22 cellular contexts compared by ENCODE assay signal in genomic region chr11:111205622-111206385, GRCh38. TPM values are rescaled to one million over a fixed set of nuclear protein-coding genes. Genes with fewer than 3 reads are reported as not detected.
DNase-seq lines count a peak whose midpoint lies in the region; ATAC-seq and TF ChIP-seq lines count a peak whose summit lies in the region.
"Had no signal": no experiment of that assay in that cellular context is flagged by ENCODE, and none has a peak within 500 bp of the region (broad histone marks: within the 10 kb centered on the region; RNA-seq: fewer than 3 reads in every experiment).

No MANE protein-coding gene starts in this region.

- no peak overlapping the region for H2AFZ ChIP-seq in IMR-90 (replicated peaks; ENCODE audit: low read length, poor library complexity)
- no peak overlapping the region for H2AFZ ChIP-seq in osteoblast (ENCODE audit: low read length)

- H3K4me1 ChIP-seq in IMR-90 (ENCODE audit: control insufficient read depth, insufficient read depth, low read length) = peaks cover 18% of the 10 kb centered on the region
- peaks cover 17% of the 10 kb centered on the region for H3K4me1 ChIP-seq in adipocyte (ENCODE audit: control insufficient read depth, insufficient read depth, low read length)
- peaks cover 11% of the 10 kb centered on the region for H3K4me1 ChIP-seq in osteoblast (ENCODE audit: insufficient read depth, low read length)
- H3K4me1 ChIP-seq: prostate gland, spleen had no signal

- H2AK9ac ChIP-seq in IMR-90 (replicated peaks; ENCODE audit: low read depth, low read length, poor library complexity) = peak overlapping the region; percentile 83

- intact Hi-C loops in IMR-90 (cut with micrococcal nuclease) (no loop called here), Right ventricle myocardium superior (cut with DNase I) (no loop called here)

- H3K9me1 ChIP-seq in IMR-90 (ENCODE audit: insufficient read depth, low read length) = peaks cover 7% of the 10 kb centered on the region; the same call in 1 of the 2 replicates

- H3K79me1 ChIP-seq in IMR-90 (ENCODE audit: low read depth in 1 of 2, low read length in 2 of 2) = no peaks in the 10 kb centered on the region

- H3K9me3 ChIP-seq in IMR-90 (ENCODE audit: control insufficient read depth, insufficient read depth, low read length) = no peaks in the 10 kb centered on the region
- H3K9me3 ChIP-seq in adipocyte (ENCODE audit: control insufficient read depth, low read length) = no peaks in the 10 kb centered on the region
- H3K9me3 ChIP-seq in osteoblast (ENCODE audit: low read depth, low read length) = no peaks in the 10 kb centered on the region
- H3K9me3 ChIP-seq: prostate gland, spleen had no signal

- peak overlapping the region; percentile 90 for H2BK5ac ChIP-seq in IMR-90 (ENCODE audit: low read depth, low read length, poor library complexity, severe bottlenecking)

- H4K8ac ChIP-seq in IMR-90 (ENCODE audit: low read depth in 2 of 2, low read length in 2 of 2) = peak overlapping the region; percentile 75 to 85

- peak overlapping the region; percentile 94 for H3K18ac ChIP-seq in IMR-90 (ENCODE audit: low read depth, low read length)

- no peaks in the 10 kb centered on the region for H3K79me2 ChIP-seq in osteoblast (ENCODE audit: insufficient read depth, low read length)

- H3K4me2 ChIP-seq in IMR-90 (ENCODE audit: low read depth, low read length) (no peak overlapping the region), osteoblast (ENCODE audit: insufficient read depth, low read length) (no peak overlapping the region)

- H3K27me3 ChIP-seq in IMR-90 (ENCODE audit: control insufficient read depth, insufficient read depth, low read length) = no peaks in the 10 kb centered on the region
- no peaks in the 10 kb centered on the region for H3K27me3 ChIP-seq in adipocyte (replicated peaks; ENCODE audit: control insufficient read depth, insufficient read depth, low read length)
- no peaks in the 10 kb centered on the region for H3K27me3 ChIP-seq in osteoblast (ENCODE audit: insufficient read depth, low read length)
- H3K27me3 ChIP-seq: spleen had no signal

- peak overlapping the region; percentile 89; the same call in 1 of the 2 replicates for H4K5ac ChIP-seq in IMR-90 (ENCODE audit: low read depth, low read length)

- CTCF ChIA-PET in IMR-90 (lab: Yijun Ruan, JAX) = no interaction called here

- peak overlapping the region; percentile 94 for H2BK20ac ChIP-seq in IMR-90 (ENCODE audit: low read depth, low read length)

- no peak for TF ChIP-seq POLR2A in IMR-90 (IDR thresholded peaks at IDR 0.05; ENCODE audit: low read depth, low read length)

- H2BK120ac ChIP-seq in IMR-90 (ENCODE audit: low read depth, low read length) = peak overlapping the region; percentile 94

- BruUV-seq in IMR-90 (replicated peaks; lab: Mats Ljungman, UMichigan) = no TSS peak

- peak overlapping the region; percentile 91 for H3K4ac ChIP-seq in IMR-90 (ENCODE audit: low read depth, low read length)

- in situ Hi-C loops in IMR-90 (cut with MboI; ENCODE audit: low sequenced_read_pairs) = no loop called here

- H4K20me1 ChIP-seq in IMR-90 (ENCODE audit: insufficient read depth, low read length) = no peaks in the 10 kb centered on the region
- H4K20me1 ChIP-seq in osteoblast (ENCODE audit: insufficient read depth, low read length) = no peaks in the 10 kb centered on the region

- peak overlapping the region; percentile 86 for H3K14ac ChIP-seq in IMR-90 (replicated peaks; ENCODE audit: low read depth, low read length)

- H3K9ac ChIP-seq in IMR-90 (ENCODE audit: low read depth, low read length) = no peak overlapping the region
- peak overlapping the region; percentile 13 for H3K9ac ChIP-seq in adipocyte (ENCODE audit: low read length)

- H2AK5ac ChIP-seq in IMR-90 (ENCODE audit: low read depth, low read length) = peak overlapping the region; percentile 87

- dilution Hi-C loops in IMR-90 (cut with HindIII; ENCODE audit: low sequenced_read_pairs, unreplicated experiment) = no loop called here

- peak overlapping the region; percentile 93 for H3K23ac ChIP-seq in IMR-90 (ENCODE audit: low read depth, low read length)

- TF ChIP-seq CTCF in IMR-90 (conservative IDR thresholded peaks at IDR 0.05; ENCODE audit: low read depth, low read length) (no peak), osteoblast (IDR thresholded peaks at IDR 0.05; ENCODE audit: extremely low read depth, low read depth, low read length) (no peak)

- no peak for TF ChIP-seq RAD21 in IMR-90 (IDR thresholded peaks at IDR 0.05; ENCODE audit: low read length)

- DNase-seq in AG08396 (ENCODE audit: low spot score) (peak; percentile 28), IMR-90 (no peak), adipocyte (ENCODE audit: low read depth) (peak; percentile 30), osteoblast (ENCODE audit: insufficient read length, low spot score, missing footprints) (no peak), NCI-H2196 (lab: John Stamatoyannopoulos, UW; ENCODE audit: unreplicated experiment) (no peak), kidney tubule cell (ENCODE audit: low spot score) (no peak), NCI-H82 treated with DMSO at 0.1 percent for 48 hours (lab: John Stamatoyannopoulos, UW; ENCODE audit: unreplicated experiment) (no peak), Right ventricle myocardium superior (no peak)
- DNase-seq: activated CD4-positive, alpha-beta T cell treated with anti-CD3 and anti-CD28 coated beads, Interleukin-2, amount 50 U/mL, for 48 hours; activated naive CD4-positive, alpha-beta T cell treated with Interleukin-2 at 50 U/mL for 16 hours; KG1; left colon; NCI-H1092; NCI-H2081 treated with DMSO at 0.1 percent for 48 hours; NCI-H510A; nephron progenitor cell; SHP77; spleen; WERI-Rb-1 had no signal

- ATAC-seq in IMR-90 (ENCODE audit: low read depth) = peak; percentile 30
- no peak for ATAC-seq in Right ventricle myocardium superior (ENCODE audit: poor library complexity)
- ATAC-seq: left colon had no signal

- peak overlapping the region; percentile 98 for H2BK15ac ChIP-seq in IMR-90 (ENCODE audit: low read depth, low read length)

- 100% methylated on average over 1 of the region's 3 CpGs; no CpG with 5 or more reads in 1 of the 2 experiments for WGBS in IMR-90 (ENCODE audit: extremely low coverage in 2 of 2, insufficient read length in 1 of 2), 2 experiments

- H3K4me3 ChIP-seq in IMR-90 (ENCODE audit: insufficient read depth, low read depth, low read length) = no peak overlapping the region
- no peak overlapping the region for H3K4me3 ChIP-seq in adipocyte (ENCODE audit: low read length)
- no peak overlapping the region for H3K4me3 ChIP-seq in osteoblast (ENCODE audit: insufficient read depth, low read length)
- H3K4me3 ChIP-seq: prostate gland, spleen had no signal

- H4K91ac ChIP-seq in IMR-90 (ENCODE audit: insufficient read depth, low read depth, low read length) = peak overlapping the region; percentile 92

- H3K36me3 ChIP-seq in IMR-90 (ENCODE audit: control insufficient read depth, insufficient read depth, low read length) (no peaks in the 10 kb centered on the region), adipocyte (ENCODE audit: control insufficient read depth, insufficient read depth, low read length, severe bottlenecking) (no peaks in the 10 kb centered on the region), osteoblast (ENCODE audit: insufficient read depth, low read length) (no peaks in the 10 kb centered on the region)
- H3K36me3 ChIP-seq: prostate gland, spleen, WERI-Rb-1 had no signal

- peak overlapping the region; percentile 74 for H3K56ac ChIP-seq in IMR-90 (ENCODE audit: extremely low read depth, insufficient read depth, low read length)

- POLR2A ChIA-PET in IMR-90 (lab: Charles Lee; ENCODE audit: unreplicated experiment) = no interaction called here

- H3K27ac ChIP-seq in IMR-90 (ENCODE audit: insufficient read depth, low read length) (peak overlapping the region; percentile 79), osteoblast (ENCODE audit: low read depth, low read length) (peak overlapping the region; percentile 53)
- H3K27ac ChIP-seq: prostate gland, spleen, WERI-Rb-1 had no signal

TF ChIP-seq in IMR-90, 13 proteins besides CTCF, POLR2A, EP300 and RAD21 (continues in another document):
- no peak for TF ChIP-seq SMC3 (IDR thresholded peaks at IDR 0.05; ENCODE audit: low read depth, low read length)
- TF ChIP-seq USF2 (IDR thresholded peaks at IDR 0.05; ENCODE audit: low read depth, low read length) = no peak
- TF ChIP-seq BHLHE40 (IDR thresholded peaks at IDR 0.05; ENCODE audit: low read depth, low read length) = no peak
- no peak for TF ChIP-seq MAFK (IDR thresholded peaks at IDR 0.05; ENCODE audit: low read depth, low read length)
- TF ChIP-seq, protein P1, sequence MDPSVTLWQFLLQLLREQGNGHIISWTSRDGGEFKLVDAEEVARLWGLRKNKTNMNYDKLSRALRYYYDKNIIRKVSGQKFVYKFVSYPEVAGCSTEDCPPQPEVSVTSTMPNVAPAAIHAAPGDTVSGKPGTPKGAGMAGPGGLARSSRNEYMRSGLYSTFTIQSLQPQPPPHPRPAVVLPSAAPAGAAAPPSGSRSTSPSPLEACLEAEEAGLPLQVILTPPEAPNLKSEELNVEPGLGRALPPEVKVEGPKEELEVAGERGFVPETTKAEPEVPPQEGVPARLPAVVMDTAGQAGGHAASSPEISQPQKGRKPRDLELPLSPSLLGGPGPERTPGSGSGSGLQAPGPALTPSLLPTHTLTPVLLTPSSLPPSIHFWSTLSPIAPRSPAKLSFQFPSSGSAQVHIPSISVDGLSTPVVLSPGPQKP (IDR thresholded peaks at IDR 0.05; ENCODE audit: borderline replicate concordance, low read depth, low read length) = no peak
- no peak for TF ChIP-seq NFE2L2 (IDR thresholded peaks at IDR 0.05; ENCODE audit: low read depth, low read length)
- TF ChIP-seq RCOR1 (IDR thresholded peaks at IDR 0.05; ENCODE audit: insufficient replicate concordance, low read length) = no peak
- TF ChIP-seq RFX5 (IDR thresholded peaks at IDR 0.05; ENCODE audit: low read depth, low read length) = no peak
- no peak for TF ChIP-seq CHD1 (IDR thresholded peaks at IDR 0.05; ENCODE audit: low read depth, low read length)
- TF ChIP-seq CEBPB (IDR thresholded peaks at IDR 0.05; ENCODE audit: low read depth, low read length) = no peak
- TF ChIP-seq MAZ (IDR thresholded peaks at IDR 0.05; ENCODE audit: borderline replicate concordance, low read depth, low read length) = no peak
- no peak for TF ChIP-seq MXI1 (IDR thresholded peaks at IDR 0.05; ENCODE audit: borderline replicate concordance, low read depth, low read length)

RNA-seq across cellular contexts. Expression of gene POU2AF2, which starts 39.7 kb away (rescaled TPM):
- total RNA-seq in IMR-90 (2012; rRNA removed) (not detected in 2 replicates), osteoblast (not detected in 2 replicates), Right ventricle myocardium superior (not detected)
- polyA plus RNA-seq in IMR-90 (2012; rRNA removed) = not detected in 2 replicates
- polyA plus RNA-seq in IMR-90 (2012; cell fraction: cytosol; rRNA removed) = 0.04 TPM in 1 of 2 replicates, not detected in the other
- polyA plus RNA-seq in IMR-90 (2012; cell fraction: nucleus; rRNA removed; ENCODE audit: low replicate concordance) = not detected in 2 replicates
- total RNA-seq: spleen; T-helper 1 cell treated with Interleukin-12 subunit alpha and Interleukin-12 subunit beta and Interleukin-4 antibody, amounts not matched to agents 30 ng/mL and 1 ng/mL, for 36 hours; temporal lobe had no signal
- polyA plus RNA-seq: spleen had no signal

Comparison
In these comparisons a context has a peak if more than half of its experiments do, and no peak if none do; other contexts are left out.
1. DNase-seq: peak in AG08396 (single experiment) and adipocyte (single experiment); none in IMR-90 (single experiment), osteoblast (single experiment), NCI-H2196 (single experiment), kidney tubule cell (single experiment), NCI-H82 treated with DMSO at 0.1 percent for 48 hours (single experiment) and Right ventricle myocardium superior (single experiment).